ENCODE assay signal across 1 cellular context in the genomic region with DNA sequence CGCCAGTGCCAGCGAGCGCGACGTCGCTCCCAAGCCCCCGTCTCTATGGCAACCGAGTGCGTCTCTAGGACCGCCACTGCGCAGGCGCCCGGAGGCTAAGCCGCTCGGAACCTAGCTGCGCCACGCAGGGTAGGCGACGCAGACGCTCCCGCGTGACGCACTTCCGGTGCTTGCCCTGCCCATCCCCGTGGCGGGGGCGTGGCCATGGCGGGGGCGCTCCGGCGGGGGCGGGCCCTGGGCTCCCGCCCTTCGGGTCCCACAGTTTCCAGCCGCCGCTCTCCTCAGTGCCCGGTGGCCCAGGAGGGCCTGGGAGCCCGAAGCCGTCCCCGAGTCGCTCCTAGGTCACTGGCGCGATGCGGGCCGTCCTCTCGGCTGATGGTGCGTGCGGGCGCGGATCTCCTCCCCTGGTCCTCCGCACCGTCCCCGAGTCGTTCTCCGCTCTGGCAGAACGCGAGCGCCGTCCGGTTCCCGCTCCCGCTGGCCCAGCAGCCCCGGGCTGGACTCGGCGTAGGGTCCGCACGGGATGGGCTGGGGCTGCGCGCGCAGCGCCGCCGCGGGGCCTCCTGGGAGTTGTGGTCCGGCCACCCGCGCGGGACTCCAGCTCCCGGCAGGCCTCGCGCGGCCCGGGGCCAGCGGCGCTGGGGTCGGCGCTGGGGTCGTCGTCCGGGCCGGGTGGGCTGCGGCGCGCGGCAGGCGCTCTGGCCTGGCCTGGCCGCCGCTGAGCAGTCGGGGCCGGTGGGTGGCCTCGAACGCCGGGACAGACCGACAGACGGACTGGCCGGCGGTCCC.
A peak's percentile ranks its signal among the peaks of the same experiment; 100 is the strongest.
TF ChIP-seq lines count a peak whose summit lies in the region.

A gene (plus strand): TSS at position 245 of the 789 bp plus-strand sequence. CDS start 7,953 bp downstream, outside the sequence.

TF ChIP-seq in K562, 482 proteins besides CTCF, POLR2A, EP300 and RAD21 (continued from another document and continues in another):
- TF ChIP-seq SRF (CRISPR knock-in tag; IDR thresholded peaks at IDR 0.05) (peak in 1 of 2 experiments; percentile 84; a peak in 2 of 4 replicates), L3MBTL2 (IDR thresholded peaks at IDR 0.05) (peak; percentile 62), SAP30 (IDR thresholded peaks at IDR 0.05; ENCODE audit: borderline replicate concordance, insufficient read depth, low read depth, low read length, poor library complexity, severe bottlenecking) (peak; percentile 20), HCFC1 (IDR thresholded peaks at IDR 0.05; ENCODE audit: low read depth, low read length) (peak; percentile 91), SIN3A (IDR thresholded peaks at IDR 0.05; ENCODE audit: borderline replicate concordance in 2 of 2, control insufficient read depth in 1 of 2, low read depth in 2 of 2, low read length in 2 of 2) (peak; percentile 93 to 98; a peak in 3 of 4 replicates), NR2C2 (CRISPR knock-in tag; IDR thresholded peaks at IDR 0.05) (peak; percentile 76), NR2C2 (tag; IDR thresholded peaks at IDR 0.05) (peak; percentile 94), ARID2 (IDR thresholded peaks at IDR 0.05) (no peak), POLR2G (IDR thresholded peaks at IDR 0.05; ENCODE audit: low read depth, low read length) (peak; percentile 96), MTA1 (IDR thresholded peaks at IDR 0.05; ENCODE audit: borderline replicate concordance) (peak; percentile 99), TOE1 (IDR thresholded peaks at IDR 0.05; ENCODE audit: borderline replicate concordance) (peak; percentile 71; the same call in 1 of the 2 replicates), TOE1 (CRISPR knock-in tag; IDR thresholded peaks at IDR 0.05; ENCODE audit: borderline replicate concordance, low read depth) (no peak), FOXA1 (IDR thresholded peaks at IDR 0.05; ENCODE audit: borderline replicate concordance) (no peak), ESRRA (IDR thresholded peaks at IDR 0.05; ENCODE audit: borderline replicate concordance, low read depth) (peak; percentile 66; the same call in 1 of the 2 replicates), MAZ (CRISPR knock-in tag; conservative IDR thresholded peaks at IDR 0.05 in 1 of 2, IDR thresholded peaks at IDR 0.05 in 1 of 2) (peak; percentile 93 to 99), NCOA1 (IDR thresholded peaks at IDR 0.05; ENCODE audit: low read depth) (peak; percentile 27; the same call in 1 of the 2 replicates), ELF1 (tag; IDR thresholded peaks at IDR 0.05) (peak; percentile 72; the same call in 1 of the 2 replicates), BRCA1 (IDR thresholded peaks at IDR 0.05) (no peak), BRCA1 (CRISPR knock-in tag; IDR thresholded peaks at IDR 0.05) (0 out of 2 replicates have a peak, but pooled peaks have one; percentile 61), ZNF316 (IDR thresholded peaks at IDR 0.05) (peak; percentile 32; the same call in 1 of the 2 replicates), MBD2 (IDR thresholded peaks at IDR 0.05; ENCODE audit: borderline replicate concordance, low read depth) (peak; percentile 41; the same call in 1 of the 2 replicates), RBM22 (IDR thresholded peaks at IDR 0.05; ENCODE audit: low read depth, low read length, poor library complexity, severe bottlenecking) (peak; percentile 76), STAG1 (CRISPR knock-in tag; IDR thresholded peaks at IDR 0.05; ENCODE audit: borderline replicate concordance) (peak; percentile 61), TFAM (CRISPR knock-in tag; conservative IDR thresholded peaks at IDR 0.05) (no peak), U2AF1 (optimal IDR thresholded peaks at IDR 0.05; ENCODE audit: low read depth, low read length) (peak; percentile 60), NRF1 (conservative IDR thresholded peaks at IDR 0.05 in 1 of 2, IDR thresholded peaks at IDR 0.05 in 1 of 2) (peak; percentile 99), ZBTB7A (IDR thresholded peaks at IDR 0.05; ENCODE audit: borderline replicate concordance, control insufficient read depth, low read depth, low read length) (peak; percentile 95), KHSRP (IDR thresholded peaks at IDR 0.05) (peak; percentile 87), POLR2B (IDR thresholded peaks at IDR 0.05; ENCODE audit: low read depth, partially characterized antibody) (peak; percentile 98), CHCHD3 (CRISPR knock-in tag; IDR thresholded peaks at IDR 0.05) (no peak), NFRKB (IDR thresholded peaks at IDR 0.05; ENCODE audit: low read depth) (peak; percentile 52), BCOR (IDR thresholded peaks at IDR 0.05) (no peak; the same call in 1 of the 2 replicates)
- TF ChIP-seq, protein P1, sequence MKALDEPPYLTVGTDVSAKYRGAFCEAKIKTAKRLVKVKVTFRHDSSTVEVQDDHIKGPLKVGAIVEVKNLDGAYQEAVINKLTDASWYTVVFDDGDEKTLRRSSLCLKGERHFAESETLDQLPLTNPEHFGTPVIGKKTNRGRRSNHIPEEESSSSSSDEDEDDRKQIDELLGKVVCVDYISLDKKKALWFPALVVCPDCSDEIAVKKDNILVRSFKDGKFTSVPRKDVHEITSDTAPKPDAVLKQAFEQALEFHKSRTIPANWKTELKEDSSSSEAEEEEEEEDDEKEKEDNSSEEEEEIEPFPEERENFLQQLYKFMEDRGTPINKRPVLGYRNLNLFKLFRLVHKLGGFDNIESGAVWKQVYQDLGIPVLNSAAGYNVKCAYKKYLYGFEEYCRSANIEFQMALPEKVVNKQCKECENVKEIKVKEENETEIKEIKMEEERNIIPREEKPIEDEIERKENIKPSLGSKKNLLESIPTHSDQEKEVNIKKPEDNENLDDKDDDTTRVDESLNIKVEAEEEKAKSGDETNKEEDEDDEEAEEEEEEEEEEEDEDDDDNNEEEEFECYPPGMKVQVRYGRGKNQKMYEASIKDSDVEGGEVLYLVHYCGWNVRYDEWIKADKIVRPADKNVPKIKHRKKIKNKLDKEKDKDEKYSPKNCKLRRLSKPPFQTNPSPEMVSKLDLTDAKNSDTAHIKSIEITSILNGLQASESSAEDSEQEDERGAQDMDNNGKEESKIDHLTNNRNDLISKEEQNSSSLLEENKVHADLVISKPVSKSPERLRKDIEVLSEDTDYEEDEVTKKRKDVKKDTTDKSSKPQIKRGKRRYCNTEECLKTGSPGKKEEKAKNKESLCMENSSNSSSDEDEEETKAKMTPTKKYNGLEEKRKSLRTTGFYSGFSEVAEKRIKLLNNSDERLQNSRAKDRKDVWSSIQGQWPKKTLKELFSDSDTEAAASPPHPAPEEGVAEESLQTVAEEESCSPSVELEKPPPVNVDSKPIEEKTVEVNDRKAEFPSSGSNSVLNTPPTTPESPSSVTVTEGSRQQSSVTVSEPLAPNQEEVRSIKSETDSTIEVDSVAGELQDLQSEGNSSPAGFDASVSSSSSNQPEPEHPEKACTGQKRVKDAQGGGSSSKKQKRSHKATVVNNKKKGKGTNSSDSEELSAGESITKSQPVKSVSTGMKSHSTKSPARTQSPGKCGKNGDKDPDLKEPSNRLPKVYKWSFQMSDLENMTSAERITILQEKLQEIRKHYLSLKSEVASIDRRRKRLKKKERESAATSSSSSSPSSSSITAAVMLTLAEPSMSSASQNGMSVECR (CRISPR knock-in tag; IDR thresholded peaks at IDR 0.05), result peak; percentile 88
- TF ChIP-seq, protein P2, sequence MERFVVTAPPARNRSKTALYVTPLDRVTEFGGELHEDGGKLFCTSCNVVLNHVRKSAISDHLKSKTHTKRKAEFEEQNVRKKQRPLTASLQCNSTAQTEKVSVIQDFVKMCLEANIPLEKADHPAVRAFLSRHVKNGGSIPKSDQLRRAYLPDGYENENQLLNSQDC (CRISPR knock-in tag; IDR thresholded peaks at IDR 0.05), result peak; percentile 87; the same call in 1 of the 2 replicates
- TF ChIP-seq, protein P3, sequence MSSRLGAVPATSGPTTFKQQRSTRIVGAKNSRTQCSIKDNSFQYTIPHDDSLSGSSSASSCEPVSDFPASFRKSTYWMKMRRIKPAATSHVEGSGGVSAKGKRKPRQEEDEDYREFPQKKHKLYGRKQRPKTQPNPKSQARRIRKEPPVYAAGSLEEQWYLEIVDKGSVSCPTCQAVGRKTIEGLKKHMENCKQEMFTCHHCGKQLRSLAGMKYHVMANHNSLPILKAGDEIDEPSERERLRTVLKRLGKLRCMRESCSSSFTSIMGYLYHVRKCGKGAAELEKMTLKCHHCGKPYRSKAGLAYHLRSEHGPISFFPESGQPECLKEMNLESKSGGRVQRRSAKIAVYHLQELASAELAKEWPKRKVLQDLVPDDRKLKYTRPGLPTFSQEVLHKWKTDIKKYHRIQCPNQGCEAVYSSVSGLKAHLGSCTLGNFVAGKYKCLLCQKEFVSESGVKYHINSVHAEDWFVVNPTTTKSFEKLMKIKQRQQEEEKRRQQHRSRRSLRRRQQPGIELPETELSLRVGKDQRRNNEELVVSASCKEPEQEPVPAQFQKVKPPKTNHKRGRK (tag; IDR thresholded peaks at IDR 0.05), result no peak
- TF ChIP-seq, protein P4, sequence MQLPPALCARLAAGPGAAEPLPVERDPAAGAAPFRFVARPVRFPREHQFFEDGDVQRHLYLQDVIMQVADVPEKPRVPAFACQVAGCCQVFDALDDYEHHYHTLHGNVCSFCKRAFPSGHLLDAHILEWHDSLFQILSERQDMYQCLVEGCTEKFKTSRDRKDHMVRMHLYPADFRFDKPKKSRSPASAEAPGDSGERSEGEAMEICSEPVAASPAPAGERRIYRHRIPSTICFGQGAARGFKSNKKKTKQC (CRISPR knock-in tag; IDR thresholded peaks at IDR 0.05), result peak; percentile 61; the same call in 1 of the 2 replicates
- TF ChIP-seq, protein P5, sequence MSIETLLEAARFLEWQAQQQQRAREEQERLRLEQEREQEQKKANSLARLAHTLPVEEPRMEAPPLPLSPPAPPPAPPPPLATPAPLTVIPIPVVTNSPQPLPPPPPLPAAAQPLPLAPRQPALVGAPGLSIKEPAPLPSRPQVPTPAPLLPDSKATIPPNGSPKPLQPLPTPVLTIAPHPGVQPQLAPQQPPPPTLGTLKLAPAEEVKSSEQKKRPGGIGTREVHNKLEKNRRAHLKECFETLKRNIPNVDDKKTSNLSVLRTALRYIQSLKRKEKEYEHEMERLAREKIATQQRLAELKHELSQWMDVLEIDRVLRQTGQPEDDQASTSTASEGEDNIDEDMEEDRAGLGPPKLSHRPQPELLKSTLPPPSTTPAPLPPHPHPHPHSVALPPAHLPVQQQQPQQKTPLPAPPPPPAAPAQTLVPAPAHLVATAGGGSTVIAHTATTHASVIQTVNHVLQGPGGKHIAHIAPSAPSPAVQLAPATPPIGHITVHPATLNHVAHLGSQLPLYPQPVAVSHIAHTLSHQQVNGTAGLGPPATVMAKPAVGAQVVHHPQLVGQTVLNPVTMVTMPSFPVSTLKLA (conservative IDR thresholded peaks at IDR 0.05), result peak; percentile 88 to 94
- TF ChIP-seq, protein P6, sequence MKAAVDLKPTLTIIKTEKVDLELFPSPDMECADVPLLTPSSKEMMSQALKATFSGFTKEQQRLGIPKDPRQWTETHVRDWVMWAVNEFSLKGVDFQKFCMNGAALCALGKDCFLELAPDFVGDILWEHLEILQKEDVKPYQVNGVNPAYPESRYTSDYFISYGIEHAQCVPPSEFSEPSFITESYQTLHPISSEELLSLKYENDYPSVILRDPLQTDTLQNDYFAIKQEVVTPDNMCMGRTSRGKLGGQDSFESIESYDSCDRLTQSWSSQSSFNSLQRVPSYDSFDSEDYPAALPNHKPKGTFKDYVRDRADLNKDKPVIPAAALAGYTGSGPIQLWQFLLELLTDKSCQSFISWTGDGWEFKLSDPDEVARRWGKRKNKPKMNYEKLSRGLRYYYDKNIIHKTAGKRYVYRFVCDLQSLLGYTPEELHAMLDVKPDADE (conservative IDR thresholded peaks at IDR 0.05; ENCODE audit: control insufficient read depth, low read depth, low read length), result peak; percentile 87; the same call in 1 of the 2 replicates
- TF ChIP-seq, protein P7, sequence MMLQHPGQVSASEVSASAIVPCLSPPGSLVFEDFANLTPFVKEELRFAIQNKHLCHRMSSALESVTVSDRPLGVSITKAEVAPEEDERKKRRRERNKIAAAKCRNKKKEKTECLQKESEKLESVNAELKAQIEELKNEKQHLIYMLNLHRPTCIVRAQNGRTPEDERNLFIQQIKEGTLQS (IDR thresholded peaks at IDR 0.05), result no peak
- TF ChIP-seq, protein P7 (CRISPR knock-in tag; conservative IDR thresholded peaks at IDR 0.05), result peak; percentile 55; the same call in 1 of the 2 replicates
- TF ChIP-seq, protein P8, sequence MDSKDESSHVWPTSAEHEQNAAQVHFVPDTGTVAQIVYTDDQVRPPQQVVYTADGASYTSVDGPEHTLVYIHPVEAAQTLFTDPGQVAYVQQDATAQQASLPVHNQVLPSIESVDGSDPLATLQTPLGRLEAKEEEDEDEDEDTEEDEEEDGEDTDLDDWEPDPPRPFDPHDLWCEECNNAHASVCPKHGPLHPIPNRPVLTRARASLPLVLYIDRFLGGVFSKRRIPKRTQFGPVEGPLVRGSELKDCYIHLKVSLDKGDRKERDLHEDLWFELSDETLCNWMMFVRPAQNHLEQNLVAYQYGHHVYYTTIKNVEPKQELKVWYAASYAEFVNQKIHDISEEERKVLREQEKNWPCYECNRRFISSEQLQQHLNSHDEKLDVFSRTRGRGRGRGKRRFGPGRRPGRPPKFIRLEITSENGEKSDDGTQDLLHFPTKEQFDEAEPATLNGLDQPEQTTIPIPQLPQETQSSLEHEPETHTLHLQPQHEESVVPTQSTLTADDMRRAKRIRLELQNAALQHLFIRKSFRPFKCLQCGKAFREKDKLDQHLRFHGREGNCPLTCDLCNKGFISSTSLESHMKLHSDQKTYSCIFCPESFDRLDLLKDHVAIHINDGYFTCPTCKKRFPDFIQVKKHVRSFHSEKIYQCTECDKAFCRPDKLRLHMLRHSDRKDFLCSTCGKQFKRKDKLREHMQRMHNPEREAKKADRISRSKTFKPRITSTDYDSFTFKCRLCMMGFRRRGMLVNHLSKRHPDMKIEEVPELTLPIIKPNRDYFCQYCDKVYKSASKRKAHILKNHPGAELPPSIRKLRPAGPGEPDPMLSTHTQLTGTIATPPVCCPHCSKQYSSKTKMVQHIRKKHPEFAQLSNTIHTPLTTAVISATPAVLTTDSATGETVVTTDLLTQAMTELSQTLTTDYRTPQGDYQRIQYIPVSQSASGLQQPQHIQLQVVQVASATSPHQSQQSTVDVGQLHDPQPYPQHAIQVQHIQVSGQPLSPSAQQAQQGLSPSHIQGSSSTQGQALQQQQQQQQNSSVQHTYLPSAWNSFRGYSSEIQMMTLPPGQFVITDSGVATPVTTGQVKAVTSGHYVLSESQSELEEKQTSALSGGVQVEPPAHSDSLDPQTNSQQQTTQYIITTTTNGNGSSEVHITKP (IDR thresholded peaks at IDR 0.05; ENCODE audit: partially characterized antibody), result peak; percentile 37
- TF ChIP-seq, protein P9, sequence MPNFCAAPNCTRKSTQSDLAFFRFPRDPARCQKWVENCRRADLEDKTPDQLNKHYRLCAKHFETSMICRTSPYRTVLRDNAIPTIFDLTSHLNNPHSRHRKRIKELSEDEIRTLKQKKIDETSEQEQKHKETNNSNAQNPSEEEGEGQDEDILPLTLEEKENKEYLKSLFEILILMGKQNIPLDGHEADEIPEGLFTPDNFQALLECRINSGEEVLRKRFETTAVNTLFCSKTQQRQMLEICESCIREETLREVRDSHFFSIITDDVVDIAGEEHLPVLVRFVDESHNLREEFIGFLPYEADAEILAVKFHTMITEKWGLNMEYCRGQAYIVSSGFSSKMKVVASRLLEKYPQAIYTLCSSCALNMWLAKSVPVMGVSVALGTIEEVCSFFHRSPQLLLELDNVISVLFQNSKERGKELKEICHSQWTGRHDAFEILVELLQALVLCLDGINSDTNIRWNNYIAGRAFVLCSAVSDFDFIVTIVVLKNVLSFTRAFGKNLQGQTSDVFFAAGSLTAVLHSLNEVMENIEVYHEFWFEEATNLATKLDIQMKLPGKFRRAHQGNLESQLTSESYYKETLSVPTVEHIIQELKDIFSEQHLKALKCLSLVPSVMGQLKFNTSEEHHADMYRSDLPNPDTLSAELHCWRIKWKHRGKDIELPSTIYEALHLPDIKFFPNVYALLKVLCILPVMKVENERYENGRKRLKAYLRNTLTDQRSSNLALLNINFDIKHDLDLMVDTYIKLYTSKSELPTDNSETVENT (CRISPR knock-in tag; IDR thresholded peaks at IDR 0.05), result peak; percentile 93
